Comparison of ENCODE assay signal across 29 cellular contexts in genomic region chr1:167463856-167464565, GRCh38. TPM values are rescaled to one million over a fixed set of nuclear protein-coding genes. Genes with fewer than 3 reads are reported as not detected.
DNase-seq lines count a peak whose midpoint lies in the region; ATAC-seq and FAIRE-seq lines count a peak whose summit lies in the region.
"Had no signal": no experiment of that assay in that cellular context is flagged by ENCODE, and none has a peak within 500 bp of the region (broad histone marks: within the 10 kb centered on the region; RNA-seq: fewer than 3 reads in every experiment).

No MANE protein-coding gene starts in this region.

- intact Hi-C loops in activated CD4-positive, alpha-beta T cell treated with anti-CD3 and anti-CD28 coated beads for 36 hours (cut with DNase I, micrococcal nuclease): no loop called here

- H3K9me3 Mint-ChIP-seq in activated CD4-positive, alpha-beta T cell treated with anti-CD3 and anti-CD28 coated beads for 36 hours (ENCODE audit: low read depth): no peaks in the 10 kb centered on the region
- H3K9me3 Mint-ChIP-seq in central memory CD8-positive, alpha-beta T cell: no peaks in the 10 kb centered on the region
- H3K9me3 Mint-ChIP-seq in naive thymus-derived CD8-positive, alpha-beta T cell: no peaks in the 10 kb centered on the region
- H3K9me3 Mint-ChIP-seq: activated B cell treated with CpG ODN at 0.5 μM for 24 hours; activated naive CD8-positive, alpha-beta T cell treated with anti-CD3 and anti-CD28 coated beads, Interleukin-2, amount 10 ng/mL, durations not matched to agents 7 days and 5 days; memory B cell had no signal

- peaks cover 38% of the 10 kb centered on the region for H3K36me3 Mint-ChIP-seq in activated CD4-positive, alpha-beta T cell treated with anti-CD3 and anti-CD28 coated beads for 36 hours (ENCODE audit: low read depth)
- peaks cover 47% of the 10 kb centered on the region for H3K36me3 Mint-ChIP-seq in central memory CD8-positive, alpha-beta T cell (ENCODE audit: insufficient read depth)
- H3K36me3 Mint-ChIP-seq in naive thymus-derived CD8-positive, alpha-beta T cell: peaks cover 0 to 67% (median 2%) of the 10 kb centered on the region in 3 donors
- H3K36me3 Mint-ChIP-seq: memory B cell had no signal

- no peak for ATAC-seq in activated CD4-positive, alpha-beta T cell treated with anti-CD3 and anti-CD28 coated beads for 36 hours
- ATAC-seq in central memory CD8-positive, alpha-beta T cell (replicated peaks; ENCODE audit: extremely low read depth, poor library complexity, severe bottlenecking): no peak
- ATAC-seq in naive thymus-derived CD8-positive, alpha-beta T cell: no peak
- no peak for ATAC-seq in GM18867 (IDR thresholded peaks at IDR 0.05; ENCODE audit: unreplicated experiment)
- ATAC-seq: gastroesophageal sphincter, left lobe of liver had no signal

- POLR2A ChIA-PET in activated CD4-positive, alpha-beta T cell treated with anti-CD3 and anti-CD28 coated beads for 36 hours (lab: Charles Lee): interaction anchor here (0.6 kb wide), 1 partner anchor 15 kb away, joined by 3 read pairs; no protein-coding TSS in a partner anchor
- POLR2A ChIA-PET in naive thymus-derived CD8-positive, alpha-beta T cell (lab: Charles Lee): interaction anchor here (1.4 kb wide), 2 partner anchors 8 to 17 kb away, joined by 6 to 7 read pairs; no protein-coding TSS in a partner anchor

- H3K4me1 Mint-ChIP-seq in activated CD4-positive, alpha-beta T cell treated with anti-CD3 and anti-CD28 coated beads for 36 hours: peaks cover 93% of the 10 kb centered on the region
- H3K4me1 Mint-ChIP-seq in central memory CD8-positive, alpha-beta T cell: peaks cover 26% of the 10 kb centered on the region
- peaks cover 22 to 88% (median 80%) of the 10 kb centered on the region in 4 donors for H3K4me1 Mint-ChIP-seq in naive thymus-derived CD8-positive, alpha-beta T cell
- H3K4me1 Mint-ChIP-seq: activated B cell treated with CpG ODN at 0.5 μM for 24 hours had no signal

- peak; percentile 98 for FAIRE-seq in G401.6 (lab: Jason Lieb, UNC)
- FAIRE-seq: astrocyte, endometrium had no signal

- H3K27me3 Mint-ChIP-seq in activated CD4-positive, alpha-beta T cell treated with anti-CD3 and anti-CD28 coated beads for 36 hours: no peaks in the 10 kb centered on the region
- H3K27me3 Mint-ChIP-seq in central memory CD8-positive, alpha-beta T cell: no peaks in the 10 kb centered on the region
- H3K27me3 Mint-ChIP-seq in naive thymus-derived CD8-positive, alpha-beta T cell: no peaks in the 10 kb centered on the region
- H3K27me3 Mint-ChIP-seq: activated naive CD8-positive, alpha-beta T cell treated with anti-CD3 and anti-CD28 coated beads, Interleukin-2, amount 10 ng/mL, durations not matched to agents 7 days and 5 days; memory B cell had no signal

- H3K27ac Mint-ChIP-seq in activated CD4-positive, alpha-beta T cell treated with anti-CD3 and anti-CD28 coated beads for 36 hours: peak overlapping the region; percentile 70
- peak overlapping the region; percentile 67 for H3K27ac Mint-ChIP-seq in central memory CD8-positive, alpha-beta T cell (ENCODE audit: low read depth)
- H3K27ac Mint-ChIP-seq in naive thymus-derived CD8-positive, alpha-beta T cell: peak overlapping the region; percentile 84 to 97 (median 88)
- H3K27ac Mint-ChIP-seq: activated B cell treated with CpG ODN at 0.5 μM for 24 hours, memory B cell had no signal

- CTCF ChIA-PET in activated CD4-positive, alpha-beta T cell treated with anti-CD3 and anti-CD28 coated beads for 36 hours (lab: Charles Lee): interaction anchor here (0.5 to 3.3 kb wide), 6 partner anchors 8 to 53 kb away, joined by 3 to 21 read pairs (median 5); partner anchors contain the start of gene CD247

- no peak overlapping the region for H3K4me3 Mint-ChIP-seq in activated CD4-positive, alpha-beta T cell treated with anti-CD3 and anti-CD28 coated beads for 36 hours
- no peak overlapping the region for H3K4me3 Mint-ChIP-seq in central memory CD8-positive, alpha-beta T cell
- peak overlapping the region in 2 of 10 donors; percentile 6 to 11 for H3K4me3 Mint-ChIP-seq in naive thymus-derived CD8-positive, alpha-beta T cell
- H3K4me3 Mint-ChIP-seq: activated B cell treated with CpG ODN at 0.5 μM for 24 hours; activated naive CD8-positive, alpha-beta T cell treated with anti-CD3 and anti-CD28 coated beads, Interleukin-2, amount 10 ng/mL, durations not matched to agents 7 days and 5 days; memory B cell had no signal

- DNase-seq in activated CD4-positive, alpha-beta T cell treated with anti-CD3 and anti-CD28 coated beads for 36 hours: no peak
- no peak for DNase-seq in activated CD4-positive, alpha-beta T cell treated with anti-CD3 and anti-CD28 coated beads for 4 hours
- no peak for DNase-seq in central memory CD8-positive, alpha-beta T cell (ENCODE audit: low spot score in 2 of 2)
- no peak for DNase-seq in naive thymus-derived CD8-positive, alpha-beta T cell
- DNase-seq in stimulated activated naive CD4-positive, alpha-beta T cell (lab: John Stamatoyannopoulos, UW): no peak
- no peak for DNase-seq in NCI-H1694 treated with DMSO at 0.1 percent for 48 hours (lab: John Stamatoyannopoulos, UW)
- DNase-seq: 8988T; activated B cell treated with CpG ODN at 0.5 μM for 24 hours; activated CD4-positive, alpha-beta T cell treated with anti-CD3 and anti-CD28 coated beads, Interleukin-2, amount 50 U/mL, for 48 hours; activated naive CD8-positive, alpha-beta T cell treated with anti-CD3 and anti-CD28 coated beads, Interleukin-2, amount 10 ng/mL, durations not matched to agents 7 days and 5 days; esophagus squamous epithelium; GOT3; hypothalamus; NCI-H1048; NCI-H1694; NCI-H524 treated with DMSO at 0.1 percent for 48 hours; Peyer's patch; SIG-M5; stimulated activated CD4-positive, alpha-beta T cell treated with anti-CD3 and anti-CD28 coated beads, Interleukin-2, amount 100 ng/mL, for 24 hours had no signal

RNA-seq across cellular contexts. Expression of gene CD247, which starts 54.3 kb away (rescaled TPM):
- 100 to 1,000 TPM; 149 TPM for total RNA-seq in activated CD4-positive, alpha-beta T cell treated with anti-CD3 and anti-CD28 coated beads for 36 hours
- total RNA-seq in naive thymus-derived CD8-positive, alpha-beta T cell: 100 to 1,000 TPM; 300 to 308 TPM
- polyA plus RNA-seq in naive thymus-derived CD8-positive, alpha-beta T cell: 100 to 1,000 TPM; 244 to 325 (median 310) TPM
- total RNA-seq: astrocyte, myocyte, osteocyte, renal cortical epithelial cell had no signal
